ENCODE assay signal across 8 cellular contexts in the genomic region with DNA sequence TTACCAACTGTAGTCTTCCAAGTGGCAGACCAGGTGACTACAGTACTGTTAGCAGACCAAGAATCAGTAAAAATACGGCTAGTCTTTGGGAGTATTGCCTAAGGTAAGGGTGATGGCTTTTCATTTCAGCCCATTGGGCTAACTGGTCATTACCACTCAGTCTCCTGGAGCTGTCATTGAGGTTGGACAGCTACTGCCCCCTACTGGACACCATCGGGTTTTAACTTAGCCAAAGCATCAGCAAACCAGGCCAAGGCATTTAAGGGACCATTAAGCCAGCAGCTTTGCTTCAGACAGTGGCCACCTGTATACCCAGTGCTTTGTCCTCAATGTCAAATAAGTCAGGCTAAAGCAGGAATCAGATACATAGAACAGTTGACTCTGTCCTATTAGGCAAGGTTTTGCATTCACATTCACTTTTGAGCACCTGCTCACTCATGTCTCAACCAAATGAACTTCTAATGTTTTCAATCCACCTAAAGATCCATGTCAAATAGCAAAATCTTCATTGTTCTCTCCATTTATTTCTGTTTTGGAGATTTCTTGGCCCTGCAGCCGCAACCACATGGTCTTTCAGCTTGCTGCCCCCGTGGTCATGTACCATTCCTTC.
DNase-seq lines count a peak whose midpoint lies in the region; ATAC-seq and TF ChIP-seq lines count a peak whose summit lies in the region.

No MANE protein-coding gene starts in this region.

- ATAC-seq in GM21423 (IDR thresholded peaks at IDR 0.05; ENCODE audit: unreplicated experiment) (peak; percentile 57), GM21367 (IDR thresholded peaks at IDR 0.05; ENCODE audit: unreplicated experiment) (no peak)
- ATAC-seq in stimulated activated naive B cell treated with anti-CD40 and anti-IgM and Interleukin-4, amounts not matched to agents 10 μg/mL and 1 μg/mL and 100 μg/mL, for 72 hours (replicated peaks): peak; percentile 89 to 90

- no peaks in the 10 kb centered on the region for H3K27me3 Mint-ChIP-seq in endodermal cell (ENCODE audit: insufficient read depth)
- H3K27me3 Mint-ChIP-seq in stimulated activated naive B cell treated with anti-CD40 and anti-IgM and Interleukin-4, amounts not matched to agents 10 μg/mL and 1 μg/mL and 100 μg/mL, for 72 hours: no peaks in the 10 kb centered on the region

- H3K36me3 ChIP-seq in Loucy (ENCODE audit: insufficient read depth, low read length) (peaks cover 3% of the 10 kb centered on the region; the same call in 1 of the 2 replicates), endodermal cell (ENCODE audit: control insufficient read depth, insufficient read depth, low read length) (no peaks in the 10 kb centered on the region)

- H3K4me1 Mint-ChIP-seq in endodermal cell: peaks cover 8% of the 10 kb centered on the region
- peaks cover 10 to 11% of the 10 kb centered on the region in 2 donors for H3K4me1 Mint-ChIP-seq in stimulated activated naive B cell treated with anti-CD40 and anti-IgM and Interleukin-4, amounts not matched to agents 10 μg/mL and 1 μg/mL and 100 μg/mL, for 72 hours

- H3K9me3 ChIP-seq in Loucy (ENCODE audit: insufficient read depth, low read depth, low read length) (no peaks in the 10 kb centered on the region), endodermal cell (ENCODE audit: control insufficient read depth, low read length) (no peaks in the 10 kb centered on the region)

- H3K27me3 ChIP-seq in Loucy (ENCODE audit: insufficient read depth, low read length, poor library complexity, severe bottlenecking) (no peaks in the 10 kb centered on the region), endodermal cell (ENCODE audit: control insufficient read depth, insufficient read depth, low read length, poor library complexity, severe bottlenecking) (peaks cover 6% of the 10 kb centered on the region)

- H3K4me3 Mint-ChIP-seq in endodermal cell: no peak overlapping the region
- H3K4me3 Mint-ChIP-seq in stimulated activated naive B cell treated with anti-CD40 and anti-IgM and Interleukin-4, amounts not matched to agents 10 μg/mL and 1 μg/mL and 100 μg/mL, for 72 hours: no peak overlapping the region

- no peak overlapping the region for H3K27ac ChIP-seq in endodermal cell (ENCODE audit: low read depth, low read length)

- H3K4me1 ChIP-seq in Loucy (ENCODE audit: insufficient read depth, low read length, poor library complexity, severe bottlenecking) (no peaks in the 10 kb centered on the region), endodermal cell (ENCODE audit: control insufficient read depth, insufficient read depth, low read length) (peaks cover 10% of the 10 kb centered on the region)

- DNase-seq in D341Med (ENCODE audit: low spot score): peak; percentile 55
- DNase-seq in activated CD4-positive, alpha-beta T cell treated with anti-CD3 and anti-CD28 coated beads, Interleukin-2, amount 50 U/mL, for 1 hour: peak; percentile 52
- peak; percentile 92 for DNase-seq in endodermal cell
- peak; percentile 63 for DNase-seq in mucosa of gallbladder (ENCODE audit: low spot score)
- DNase-seq in stimulated activated naive B cell treated with anti-CD40 and anti-IgM and Interleukin-4, amounts not matched to agents 10 μg/mL and 1 μg/mL and 100 μg/mL, for 72 hours: peak; percentile 49

- H3K4me3 ChIP-seq in Loucy (ENCODE audit: low read length, poor library complexity, severe bottlenecking): no peak overlapping the region
- no peak overlapping the region for H3K4me3 ChIP-seq in endodermal cell (ENCODE audit: low read length)

- 69 to 71% methylated on average over 4 of the region's 4 CpGs for WGBS in endodermal cell (ENCODE audit: insufficient coverage in 1 of 2, insufficient read length in 1 of 2), 2 experiments

- no peaks in the 10 kb centered on the region for H3K9me3 Mint-ChIP-seq in endodermal cell
- no peaks in the 10 kb centered on the region for H3K9me3 Mint-ChIP-seq in stimulated activated naive B cell treated with anti-CD40 and anti-IgM and Interleukin-4, amounts not matched to agents 10 μg/mL and 1 μg/mL and 100 μg/mL, for 72 hours

- H3K9ac ChIP-seq in Loucy (ENCODE audit: low read depth, low read length, poor library complexity, severe bottlenecking): no peak overlapping the region
- H3K9ac ChIP-seq in endodermal cell (ENCODE audit: extremely low read depth, low read length, poor library complexity, severe bottlenecking): no peak overlapping the region

- H3K9me2 ChIP-seq in Loucy (replicated peaks; ENCODE audit: low read depth, low read length): no peaks in the 10 kb centered on the region

- TF ChIP-seq CTCF in Loucy (conservative IDR thresholded peaks at IDR 0.05; ENCODE audit: low read length): peak; percentile 91
- peak; percentile 89 for TF ChIP-seq CTCF in endodermal cell (conservative IDR thresholded peaks at IDR 0.05)

- H4K20me1 ChIP-seq in Loucy (ENCODE audit: insufficient read depth, low read length, poor library complexity, severe bottlenecking): no peaks in the 10 kb centered on the region

- H2AFZ ChIP-seq in Loucy (ENCODE audit: low read length): no peak overlapping the region

- H3K4me2 ChIP-seq in Loucy (ENCODE audit: low read depth, low read length, poor library complexity, severe bottlenecking): no peak overlapping the region

- no peaks in the 10 kb centered on the region for H3K36me3 Mint-ChIP-seq in endodermal cell (ENCODE audit: low read depth)
- H3K36me3 Mint-ChIP-seq in stimulated activated naive B cell treated with anti-CD40 and anti-IgM and Interleukin-4, amounts not matched to agents 10 μg/mL and 1 μg/mL and 100 μg/mL, for 72 hours: no peaks in the 10 kb centered on the region

- no peak overlapping the region for H3K27ac Mint-ChIP-seq in endodermal cell
- no peak overlapping the region for H3K27ac Mint-ChIP-seq in stimulated activated naive B cell treated with anti-CD40 and anti-IgM and Interleukin-4, amounts not matched to agents 10 μg/mL and 1 μg/mL and 100 μg/mL, for 72 hours

- H3F3A ChIP-seq in Loucy (ENCODE audit: low read depth): no peaks in the 10 kb centered on the region

- no peaks in the 10 kb centered on the region for H3K79me2 ChIP-seq in Loucy (ENCODE audit: insufficient read depth, low read length)
